Comparison of ENCODE assay signal across 11 cellular contexts in the genomic region with DNA sequence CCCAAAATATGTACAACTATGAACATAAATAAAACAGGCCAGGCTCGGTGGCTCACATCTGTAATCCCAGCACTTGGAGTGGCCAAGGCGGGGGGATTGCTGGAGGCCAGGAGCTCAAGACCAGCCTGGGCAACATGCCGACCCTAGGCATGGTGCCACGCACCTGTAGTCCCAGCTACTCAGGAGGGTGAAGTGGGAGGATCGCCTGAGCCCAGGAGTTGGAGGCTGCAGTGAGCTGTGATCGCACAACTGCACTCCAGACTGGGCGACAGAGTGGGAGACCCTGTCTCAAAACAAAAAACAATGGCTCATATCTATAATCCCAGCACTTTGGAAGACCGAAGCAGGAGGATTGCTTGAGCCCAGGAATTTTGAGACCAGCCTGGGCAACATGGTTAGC. TPM values are rescaled to one million over a fixed set of nuclear protein-coding genes. Genes with fewer than 3 reads are reported as not detected.
DNase-seq lines count a peak whose midpoint lies in the region; FAIRE-seq and TF ChIP-seq lines count a peak whose summit lies in the region.
"Had no signal": no experiment of that assay in that cellular context is flagged by ENCODE, and none has a peak within 500 bp of the region (broad histone marks: within the 10 kb centered on the region; RNA-seq: fewer than 3 reads in every experiment).

No MANE protein-coding gene starts in this region.

- no peak overlapping the region for H3K27ac Mint-ChIP-seq in T-helper 1 cell treated with Interleukin-12 subunit alpha and Interleukin-12 subunit beta and Interleukin-4 antibody, amounts not matched to agents 30 μg/mL and 1 μg/mL, for 36 hours
- H3K27ac Mint-ChIP-seq in progenitor cell of endocrine pancreas, result no peak overlapping the region

- no peak overlapping the region for H4K8ac ChIP-seq in H1 (ENCODE audit: extremely low read depth, insufficient read depth, low read length)

- H3K4me1 ChIP-seq in NT2/D1 (ENCODE audit: insufficient read depth, insufficient read length), result peaks cover 2% of the 10 kb centered on the region
- peaks cover 0 to 3% (median 0%) of the 10 kb centered on the region in 4 experiments; a peak in 3 of 7 replicates for H3K4me1 ChIP-seq in H1 (replicated peaks in 1 of 4; ENCODE audit: control insufficient read depth in 3 of 4, insufficient read depth in 4 of 4, low read length in 3 of 4)

- H3K79me2 ChIP-seq in H1 (ENCODE audit: control insufficient read depth in 1 of 2, insufficient read depth in 2 of 2, low read length in 2 of 2), result peaks cover 16 to 60% of the 10 kb centered on the region in 2 experiments

- H3K4me1 Mint-ChIP-seq in T-helper 1 cell treated with Interleukin-12 subunit alpha and Interleukin-12 subunit beta and Interleukin-4 antibody, amounts not matched to agents 30 μg/mL and 1 μg/mL, for 36 hours (ENCODE audit: low read depth), result peaks cover 25% of the 10 kb centered on the region
- peaks cover 15% of the 10 kb centered on the region for H3K4me1 Mint-ChIP-seq in progenitor cell of endocrine pancreas (ENCODE audit: low read depth)

- no peak overlapping the region for H3K56ac ChIP-seq in H1 (replicated peaks; ENCODE audit: insufficient read length, low read depth, low read length)

- H4K20me1 ChIP-seq in H1 (replicated peaks in 1 of 2; ENCODE audit: control insufficient read depth in 1 of 2, insufficient read depth in 2 of 2, low read length in 2 of 2), result peaks cover 2 to 3% of the 10 kb centered on the region in 2 experiments

- H3K23me2 ChIP-seq in H1 (ENCODE audit: low read depth, low read length), result peaks cover 2% of the 10 kb centered on the region; the same call in 1 of the 2 replicates

- no peaks in the 10 kb centered on the region for H3K9me3 Mint-ChIP-seq in T-helper 1 cell treated with Interleukin-12 subunit alpha and Interleukin-12 subunit beta and Interleukin-4 antibody, amounts not matched to agents 30 μg/mL and 1 μg/mL, for 36 hours
- H3K9me3 Mint-ChIP-seq in progenitor cell of endocrine pancreas (ENCODE audit: low read depth), result no peaks in the 10 kb centered on the region

- DNase-seq in T-helper 1 cell (no peak), NT2/D1 (ENCODE audit: low read depth, low spot score) (no peak), H1 (ENCODE audit: low read depth in 1 of 2, low spot score in 2 of 2) (no peak), progenitor cell of endocrine pancreas (ENCODE audit: low spot score, unreplicated experiment) (no peak), NCI-H226 (no peak), amygdala (lab: John Stamatoyannopoulos, UW) (no peak)
- DNase-seq in central memory CD4-positive, alpha-beta T cell, result no peak
- DNase-seq: activated naive CD4-positive, alpha-beta T cell treated with anti-CD3 and anti-CD28 coated beads, Interleukin-2, amount 50 U/mL, for 16 hours; small intestine had no signal

- H2BK20ac ChIP-seq in H1 (ENCODE audit: low read length), result no peak overlapping the region

- H3K23ac ChIP-seq in H1 (ENCODE audit: insufficient read length), result no peak overlapping the region

- H4K5ac ChIP-seq in H1 (ENCODE audit: insufficient read length, low read depth, low read length), result no peak overlapping the region

- H3K4ac ChIP-seq in H1 (replicated peaks; ENCODE audit: insufficient read length, low read depth, low read length), result no peak overlapping the region

- H3K9me3 ChIP-seq in NT2/D1 (ENCODE audit: insufficient read depth, low read length) (no peaks in the 10 kb centered on the region), H1 (ENCODE audit: insufficient read depth in 2 of 2, low read depth in 1 of 2, low read length in 1 of 2) (no peaks in the 10 kb centered on the region)
- H3K9me3 ChIP-seq: upper lobe of left lung had no signal

- CTCF ChIA-PET in H1 (lab: Charles Lee; ENCODE audit: partially characterized antibody), result interaction anchor here (0.8 to 2.0 kb wide), 7 partner anchors 13 to 73 kb away, joined by 3 to 11 read pairs (median 5); a partner anchor contains a TSS

- H3K36me3 Mint-ChIP-seq in T-helper 1 cell treated with Interleukin-12 subunit alpha and Interleukin-12 subunit beta and Interleukin-4 antibody, amounts not matched to agents 30 μg/mL and 1 μg/mL, for 36 hours (ENCODE audit: low read depth), result peaks cover 9% of the 10 kb centered on the region
- H3K36me3 Mint-ChIP-seq in progenitor cell of endocrine pancreas (ENCODE audit: insufficient read depth), result peaks cover 4% of the 10 kb centered on the region

- no peak overlapping the region for H2AK5ac ChIP-seq in H1 (ENCODE audit: low read depth, low read length)

- H3K9ac ChIP-seq in NT2/D1 (ENCODE audit: insufficient read length, low read depth), result peak overlapping the region; percentile 56
- peak overlapping the region in 1 of 4 experiments; percentile 8; a peak in 1 of 7 replicates for H3K9ac ChIP-seq in H1 (replicated peaks in 1 of 4; ENCODE audit: extremely low read depth in 1 of 4, low read depth in 3 of 4, low read length in 3 of 4)

- H3K18ac ChIP-seq in H1 (ENCODE audit: extremely low read depth, low read length), result no peak overlapping the region

- TF ChIP-seq RAD21 in H1 (IDR thresholded peaks at IDR 0.05 in 1 of 2, conservative IDR thresholded peaks at IDR 0.05 in 1 of 2; ENCODE audit: low read depth in 2 of 2, low read length in 2 of 2), result no peak

- H2BK120ac ChIP-seq in H1 (replicated peaks; ENCODE audit: low read depth, low read length), result no peak overlapping the region

- POLR2A ChIA-PET in H1 (lab: Charles Lee; ENCODE audit: partially characterized antibody), result interaction anchor here (0.6 to 3.7 kb wide), 13 partner anchors 12 to 339 kb away, joined by 3 to 25 read pairs (median 4); a partner anchor contains a TSS

- no peaks in the 10 kb centered on the region for H3K27me3 ChIP-seq in NT2/D1 (ENCODE audit: insufficient read depth, insufficient read length)
- no peaks in the 10 kb centered on the region for H3K27me3 ChIP-seq in H1 (replicated peaks in 1 of 4; ENCODE audit: control insufficient read depth in 3 of 4, extremely low read depth in 1 of 4, insufficient read depth in 3 of 4, low read length in 3 of 4)
- H3K27me3 ChIP-seq: upper lobe of left lung had no signal

- no peak overlapping the region for H2BK12ac ChIP-seq in H1 (ENCODE audit: low read depth, low read length)

- H3K4me2 ChIP-seq in H1 (ENCODE audit: insufficient read depth in 1 of 2, low read depth in 2 of 2, low read length in 2 of 2), result peak overlapping the region; percentile 51 to 96

- no peak overlapping the region for H4K91ac ChIP-seq in H1 (replicated peaks; ENCODE audit: insufficient read length, low read length)

- peak overlapping the region; percentile 55 for H3K4me3 Mint-ChIP-seq in T-helper 1 cell treated with Interleukin-12 subunit alpha and Interleukin-12 subunit beta and Interleukin-4 antibody, amounts not matched to agents 30 μg/mL and 1 μg/mL, for 36 hours
- H3K4me3 Mint-ChIP-seq in progenitor cell of endocrine pancreas (ENCODE audit: low read depth), result peak overlapping the region; percentile 95

- TF ChIP-seq POLR2A in H1 (IDR thresholded peaks at IDR 0.05; ENCODE audit: control extremely low read depth in 1 of 2, low read depth in 2 of 2, low read length in 2 of 2), result no peak

- FAIRE-seq in H1 (lab: Jason Lieb, UNC), result no peak
- FAIRE-seq: small intestine had no signal

- no peak for TF ChIP-seq EP300 in H1 (IDR thresholded peaks at IDR 0.05; ENCODE audit: borderline replicate concordance in 1 of 2, low read depth in 2 of 2, low read length in 2 of 2)

- H3K36me3 ChIP-seq in NT2/D1 (ENCODE audit: insufficient read depth, insufficient read length, low read length) (peaks cover 32% of the 10 kb centered on the region), H1 (ENCODE audit: control insufficient read depth in 2 of 4, insufficient read depth in 4 of 4, low read length in 3 of 4) (peaks cover 0 to 27% (median under 1%) of the 10 kb centered on the region in 4 experiments; a peak in 3 of 8 replicates)

- H3K4me3 ChIP-seq in NT2/D1 (ENCODE audit: insufficient read length, low read depth) (peak overlapping the region; percentile 97), H1 (ENCODE audit: extremely low read depth in 1 of 4, insufficient read depth in 2 of 4, low read depth in 3 of 4, low read length in 4 of 4) (peak overlapping the region; percentile 92 to 100 (median 94); a peak in 6 of 8 replicates)

- no peak for TF ChIP-seq CTCF in H1 (IDR thresholded peaks at IDR 0.05; ENCODE audit: control extremely low read depth in 1 of 3, insufficient read depth in 1 of 3, low read depth in 1 of 3, low read length in 3 of 3)
- no peak for TF ChIP-seq CTCF in progenitor cell of endocrine pancreas (IDR thresholded peaks at IDR 0.05; ENCODE audit: unreplicated experiment)

- no peak overlapping the region for H2BK15ac ChIP-seq in H1 (ENCODE audit: low read length)

- H3K14ac ChIP-seq in H1 (ENCODE audit: insufficient read length), result no peak overlapping the region

- H3K27ac ChIP-seq in H1 (ENCODE audit: low read depth, low read length), result no peak overlapping the region

- WGBS in H1 (ENCODE audit: extremely low coverage in 1 of 2, insufficient coverage in 1 of 2, insufficient read length in 1 of 2, insufficient replicate concordance in 2 of 2, low coverage in 1 of 2, low lambda C conversion rate in 2 of 2, missing lambda C conversion rate in 1 of 2), 2 experiments, result 92% methylated on average over 8 of the region's 8 CpGs; no CpG with 5 or more reads in 1 of the 2 experiments

- no peaks in the 10 kb centered on the region for H3K27me3 Mint-ChIP-seq in T-helper 1 cell treated with Interleukin-12 subunit alpha and Interleukin-12 subunit beta and Interleukin-4 antibody, amounts not matched to agents 30 μg/mL and 1 μg/mL, for 36 hours (ENCODE audit: low read depth)
- H3K27me3 Mint-ChIP-seq in progenitor cell of endocrine pancreas, result no peaks in the 10 kb centered on the region

- H3K79me1 ChIP-seq in H1 (ENCODE audit: low read depth, low read length), result 0 out of 2 replicates have a peak, but pooled peaks cover 2% of the 10 kb centered on the region

- no peak overlapping the region for H2AFZ ChIP-seq in H1 (ENCODE audit: low read length)

- no peak overlapping the region for H2BK5ac ChIP-seq in H1 (ENCODE audit: low read depth, low read length)

RNA-seq across cellular contexts. Expression of a gene that starts 1.5 kb away (rescaled TPM):
- 52.4 and 53.4 TPM in 2 replicates for total RNA-seq in H1 (2021; fragmentation: NEBNext Ultra II Directional; extraction: Animal tissue kit (Norgen Biotek cat#: 25700))
- polyA plus RNA-seq in H1 (2011; rRNA removed), result 9.1 and 11.7 TPM in 2 replicates
- 15.4 TPM for polyA plus RNA-seq in H1 (2011; cell fraction: cytosol; rRNA removed)
- polyA plus RNA-seq in H1 (2011; cell fraction: nucleus; rRNA removed), result 11.6 TPM
- polyA plus RNA-seq in H1 (2012, experiment 1 of 2), result 15.3 to 27.2 TPM (median 17.0 TPM) in 4 replicates
- 1.0 TPM for polyA plus RNA-seq in H1 (2012, experiment 2 of 2)
- polyA plus RNA-seq in H1 (2013, experiment 1 of 2), result 33.9 TPM
- 32.1 TPM for polyA plus RNA-seq in H1 (2013, experiment 2 of 2)
- 26.1 and 34.3 TPM in 2 replicates for polyA minus RNA-seq in H1 (2011; rRNA and poly(A)+ RNA removed)
- polyA minus RNA-seq in H1 (2011; cell fraction: cytosol; rRNA and poly(A)+ RNA removed), result 18.1 TPM
- 43.0 TPM for polyA minus RNA-seq in H1 (2011; cell fraction: nucleus; rRNA and poly(A)+ RNA removed)
- 17.4 and 17.6 TPM in 2 replicates for total RNA-seq in progenitor cell of endocrine pancreas

RNA-seq across cellular contexts. Expression of a gene that starts 26.1 kb away (rescaled TPM):
- 26.1 and 27.5 TPM in 2 replicates for total RNA-seq in H1 (2021; fragmentation: NEBNext Ultra II Directional; extraction: Animal tissue kit (Norgen Biotek cat#: 25700))
- 50.2 and 55.0 TPM in 2 replicates for polyA plus RNA-seq in H1 (2011; rRNA removed)
- 57.7 TPM for polyA plus RNA-seq in H1 (2011; cell fraction: cytosol; rRNA removed)
- polyA plus RNA-seq in H1 (2011; cell fraction: nucleus; rRNA removed), result 43.7 TPM
- 32.7 to 46.0 TPM (median 42.4 TPM) in 4 replicates for polyA plus RNA-seq in H1 (2012, experiment 1 of 2)
- polyA plus RNA-seq in H1 (2012, experiment 2 of 2), result 9.3 TPM
- 19.3 TPM for polyA plus RNA-seq in H1 (2013, experiment 1 of 2)
- polyA plus RNA-seq in H1 (2013, experiment 2 of 2), result 18.3 TPM
- polyA minus RNA-seq in H1 (2011; rRNA and poly(A)+ RNA removed), result 141 and 146 TPM in 2 replicates
- polyA minus RNA-seq in H1 (2011; cell fraction: cytosol; rRNA and poly(A)+ RNA removed), result 24.7 TPM
- 61.1 TPM for polyA minus RNA-seq in H1 (2011; cell fraction: nucleus; rRNA and poly(A)+ RNA removed)
- 98.1 and 99.5 TPM in 2 replicates for total RNA-seq in progenitor cell of endocrine pancreas

RNA-seq across cellular contexts. Expression of a gene that starts 52.0 kb away (rescaled TPM):
- 46.2 and 46.5 TPM in 2 replicates for total RNA-seq in H1 (2021; fragmentation: NEBNext Ultra II Directional; extraction: Animal tissue kit (Norgen Biotek cat#: 25700))
- 35.2 and 45.6 TPM in 2 replicates for polyA plus RNA-seq in H1 (2011; rRNA removed)
- polyA plus RNA-seq in H1 (2011; cell fraction: cytosol; rRNA removed), result 45.9 TPM
- 27.8 TPM for polyA plus RNA-seq in H1 (2011; cell fraction: nucleus; rRNA removed)
- 42.8 to 50.7 TPM (median 47.9 TPM) in 4 replicates for polyA plus RNA-seq in H1 (2012, experiment 1 of 2)
- polyA plus RNA-seq in H1 (2012, experiment 2 of 2), result 36.7 TPM
- polyA plus RNA-seq in H1 (2013, experiment 1 of 2), result 33.0 TPM
- 31.8 TPM for polyA plus RNA-seq in H1 (2013, experiment 2 of 2)
- 45.7 and 49.4 TPM in 2 replicates for polyA minus RNA-seq in H1 (2011; rRNA and poly(A)+ RNA removed)
- 24.5 TPM for polyA minus RNA-seq in H1 (2011; cell fraction: cytosol; rRNA and poly(A)+ RNA removed)
- 21.2 TPM for polyA minus RNA-seq in H1 (2011; cell fraction: nucleus; rRNA and poly(A)+ RNA removed)
- total RNA-seq in progenitor cell of endocrine pancreas, result 52.6 and 53.3 TPM in 2 replicates
